In the genomic region with DNA sequence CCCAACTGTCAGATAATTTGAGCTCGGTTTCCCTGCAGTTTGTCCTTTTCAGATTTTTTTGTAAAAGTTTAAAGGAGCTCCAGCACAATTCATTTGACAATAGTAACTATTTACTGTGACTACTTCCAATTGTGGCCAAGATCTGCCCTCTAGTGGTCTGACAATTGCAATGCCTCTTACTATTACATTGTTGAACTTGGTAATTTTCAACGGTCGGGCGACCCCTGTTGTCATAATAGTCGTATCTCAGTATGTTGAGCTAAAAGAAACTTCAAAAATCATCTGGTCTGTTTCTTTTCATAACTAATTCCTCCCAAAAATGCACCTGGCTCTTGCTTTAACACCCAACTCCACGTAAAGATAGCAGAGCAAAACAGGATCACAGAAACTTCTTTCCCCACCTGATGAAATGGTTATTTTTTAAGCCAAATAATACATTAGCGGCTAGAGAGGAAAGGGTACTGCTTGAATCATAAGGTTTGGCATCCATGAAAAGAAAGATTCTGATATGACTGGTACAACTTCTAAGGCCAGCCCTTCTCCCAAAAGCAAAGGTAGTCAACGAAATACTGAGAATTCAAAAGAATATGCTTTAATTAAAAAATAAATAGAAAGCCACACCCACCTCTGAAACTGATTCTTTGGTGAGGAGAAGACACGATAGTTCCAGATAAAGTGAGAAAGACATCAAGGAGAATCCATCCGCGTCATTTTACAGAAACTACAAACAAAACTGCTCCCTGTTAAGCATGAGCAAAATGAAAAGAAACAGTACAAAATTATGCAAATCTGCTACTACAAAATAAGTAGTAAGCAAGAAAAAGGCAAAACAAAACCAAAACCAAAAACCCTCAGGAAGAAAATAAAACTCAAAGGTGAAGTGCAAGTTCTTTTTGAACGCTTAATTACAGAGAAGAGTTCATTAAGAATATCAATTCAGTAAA, we compare ENCODE assay signal across 8 cellular contexts.
A peak's percentile ranks its signal among the peaks of the same experiment; 100 is the strongest.
DNase-seq lines count a peak whose midpoint lies in the region; ATAC-seq and TF ChIP-seq lines count a peak whose summit lies in the region.

No MANE protein-coding gene starts in this region.

- H3K27me3 ChIP-seq in adipocyte (replicated peaks; ENCODE audit: control insufficient read depth, insufficient read depth, low read length): no peaks in the 10 kb centered on the region
- H3K27me3 ChIP-seq in left ventricle myocardium inferior (ENCODE audit: low read depth): no peaks in the 10 kb centered on the region
- no peaks in the 10 kb centered on the region for H3K27me3 ChIP-seq in sigmoid colon

- H3K27ac ChIP-seq in left ventricle myocardium inferior (replicated peaks): no peak overlapping the region
- H3K27ac ChIP-seq in sigmoid colon: peak overlapping the region in 3 of 4 donors; percentile 26 to 49 (median 34)

- no peak overlapping the region for H3K9ac ChIP-seq in adipocyte (ENCODE audit: low read length)

- H3K4me3 ChIP-seq in adipocyte (ENCODE audit: low read length) (peak overlapping the region; percentile 30), left ventricle myocardium inferior (peak overlapping the region; percentile 33), sigmoid colon (no peak overlapping the region)

- H3K4me1 ChIP-seq in adipocyte (ENCODE audit: control insufficient read depth, insufficient read depth, low read length): peaks cover 16% of the 10 kb centered on the region
- peaks cover 17% of the 10 kb centered on the region for H3K4me1 ChIP-seq in left ventricle myocardium inferior
- peaks cover 0 to 31% (median 23%) of the 10 kb centered on the region in 4 donors for H3K4me1 ChIP-seq in sigmoid colon

- H3K9me3 ChIP-seq in adipocyte (ENCODE audit: control insufficient read depth, low read length): no peaks in the 10 kb centered on the region
- H3K9me3 ChIP-seq in left ventricle myocardium inferior (replicated peaks): no peaks in the 10 kb centered on the region
- H3K9me3 ChIP-seq in sigmoid colon: no peaks in the 10 kb centered on the region

- no peak for TF ChIP-seq EP300 in sigmoid colon (IDR thresholded peaks at IDR 0.05)

- in situ Hi-C loops in GM13977 (cut with MboI; ENCODE audit: low pct_unique_long_range_greater_than_20kb, low sequenced_read_pairs, unreplicated experiment): loop anchor here (10.0 to 25.0 kb wide), 2 partner anchors 224 to 531 kb away; partner anchors contain the start of gene AFAP1L1

- DNase-seq in GM13977 (ENCODE audit: low spot score): peak; percentile 55
- DNase-seq in NCI-H1417 (lab: John Stamatoyannopoulos, UW): peak; percentile 49 to 89 (median 88)
- DNase-seq in SW 1271 (lab: John Stamatoyannopoulos, UW): peak; percentile 66 to 92
- DNase-seq in adipocyte (ENCODE audit: low read depth): peak; percentile 95
- peak; percentile 32 for DNase-seq in left ventricle myocardium inferior
- DNase-seq in sigmoid colon: peak; percentile 89
- DNase-seq in 8988T: no peak

- TF ChIP-seq CTCF in GM13977 (IDR thresholded peaks at IDR 0.05; ENCODE audit: extremely low read depth, insufficient read depth, missing control alignments) (peak; percentile 94), left ventricle myocardium inferior (IDR thresholded peaks at IDR 0.05; ENCODE audit: borderline replicate concordance) (peak; percentile 96), sigmoid colon (IDR thresholded peaks at IDR 0.05) (peak; percentile 90 to 95 (median 93))

- H3K36me3 ChIP-seq in adipocyte (ENCODE audit: control insufficient read depth, insufficient read depth, low read length, severe bottlenecking): no peaks in the 10 kb centered on the region
- no peaks in the 10 kb centered on the region for H3K36me3 ChIP-seq in left ventricle myocardium inferior
- H3K36me3 ChIP-seq in sigmoid colon: no peaks in the 10 kb centered on the region

- WGBS in sigmoid colon, 2 donors: 26 to 35% methylated on average over 12 of the region's 12 CpGs

- intact Hi-C loops in left ventricle myocardium inferior (cut with micrococcal nuclease): loop anchor here (2.0 to 10.0 kb wide), 3 partner anchors 286 to 552 kb away; no protein-coding TSS in a partner anchor
- intact Hi-C loops in sigmoid colon (cut with DNase I): loop anchor here (1.0 to 5.0 kb wide), 3 partner anchors 287 to 552 kb away; no protein-coding TSS in a partner anchor

- no peak for TF ChIP-seq POLR2A in sigmoid colon (IDR thresholded peaks at IDR 0.05)

- ATAC-seq in HG02798 (IDR thresholded peaks at IDR 0.05; ENCODE audit: poor library complexity, unreplicated experiment): peak; percentile 93

Comparison
In these comparisons a context has a peak if more than half of its experiments do, and no peak if none do; other contexts are left out.
1. H3K4me3 ChIP-seq: peak in adipocyte (single experiment) and left ventricle myocardium inferior (single experiment); none in sigmoid colon (0 of 4).
2. Peak in every context shown above with its lines, with median percentiles within 50 percentile points of each other: CTCF ChIP-seq.